Comparison of ENCODE assay signal across 23 cellular contexts in the genomic region with DNA sequence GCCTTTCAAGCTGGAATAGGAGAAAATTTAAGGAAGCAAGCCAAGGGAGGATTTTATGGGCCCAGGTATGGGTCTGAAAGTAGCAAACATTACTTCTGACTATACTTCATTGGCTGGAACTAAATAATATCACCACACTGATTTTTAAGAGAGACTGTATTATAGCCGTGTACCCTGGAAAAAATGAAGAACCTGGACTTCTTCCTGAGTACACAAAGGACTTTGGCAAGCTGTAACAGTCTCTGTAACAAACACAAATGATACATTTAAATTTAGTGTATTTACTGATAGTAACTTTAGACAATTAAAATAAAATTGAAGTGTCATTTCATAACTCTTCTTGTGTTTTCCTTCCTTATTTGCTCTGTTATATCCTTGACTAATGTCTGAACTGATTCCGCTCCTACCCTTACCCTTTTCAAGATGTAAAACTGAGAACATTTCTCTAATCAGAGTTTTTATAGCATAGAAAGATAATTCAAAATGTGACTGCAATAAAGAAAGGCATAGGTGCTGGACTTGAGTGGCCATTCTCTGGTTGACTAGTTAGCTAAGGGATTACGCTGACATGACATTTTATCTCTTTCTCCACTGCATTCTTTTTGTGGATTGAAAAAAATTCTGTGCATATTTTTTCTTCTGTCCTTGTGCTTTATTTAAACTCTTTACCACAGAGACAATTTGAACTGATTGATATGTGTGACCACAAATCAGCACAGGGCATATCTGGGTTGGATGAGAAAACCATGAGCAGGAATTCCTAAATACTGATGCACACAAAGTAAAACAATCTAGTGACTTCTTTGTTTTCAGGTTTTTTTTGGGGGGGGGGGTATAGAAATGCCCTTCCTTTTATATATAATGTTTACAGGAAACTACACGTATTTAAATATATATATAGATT.
DNase-seq lines count a peak whose midpoint lies in the region; TF ChIP-seq lines count a peak whose summit lies in the region.
"Had no signal": no experiment of that assay in that cellular context is flagged by ENCODE, and none has a peak within 500 bp of the region (broad histone marks: within the 10 kb centered on the region; RNA-seq: fewer than 3 reads in every experiment).

No MANE protein-coding gene starts in this region.

- H3K27ac ChIP-seq in AG04450 (ENCODE audit: low read depth, low read length) (no peak overlapping the region), OCI-LY7 (ENCODE audit: low read depth, low read length, poor library complexity, severe bottlenecking) (no peak overlapping the region)
- H3K27ac ChIP-seq: breast epithelium, HL-60, KMS-11, sigmoid colon had no signal

- H3K4me1 Mint-ChIP-seq in HFFc6 (ENCODE audit: low read depth) = peaks cover 37% of the 10 kb centered on the region

- H3K27me3 Mint-ChIP-seq in HFFc6 (ENCODE audit: insufficient read depth) = no peaks in the 10 kb centered on the region

- H3K27me3 ChIP-seq in AG04450 (ENCODE audit: control insufficient read depth, insufficient read depth, low read length) (no peaks in the 10 kb centered on the region), kidney epithelial cell (ENCODE audit: control insufficient read depth, insufficient read depth, low read length) (no peaks in the 10 kb centered on the region), MG63 (no peaks in the 10 kb centered on the region)
- H3K27me3 ChIP-seq: breast epithelium, sigmoid colon had no signal

- no peaks in the 10 kb centered on the region for H3K79me2 ChIP-seq in OCI-LY7 (ENCODE audit: insufficient read depth, low read depth, low read length)

- TF ChIP-seq CTCF in AG04450 (IDR thresholded peaks at IDR 0.05; ENCODE audit: low read depth, low read length) (no peak), HFFc6 (IDR thresholded peaks at IDR 0.05) (no peak), kidney epithelial cell (IDR thresholded peaks at IDR 0.05; ENCODE audit: insufficient read depth, low read length, poor library complexity, severe bottlenecking) (no peak), OCI-LY7 (conservative IDR thresholded peaks at IDR 0.05; ENCODE audit: low read length) (no peak)

- no TSS peak for BruUV-seq in OCI-LY7 (replicated peaks; lab: Mats Ljungman, UMichigan)

- no peak overlapping the region for H2AFZ ChIP-seq in OCI-LY7 (ENCODE audit: low read length)

- H3K4me2 ChIP-seq in OCI-LY7 (ENCODE audit: low read length) = no peak overlapping the region
- H3K4me2 ChIP-seq: KMS-11 had no signal

- H3K4me1 ChIP-seq in OCI-LY7 (ENCODE audit: insufficient read depth, low read length, poor library complexity, severe bottlenecking) = no peaks in the 10 kb centered on the region
- H3K4me1 ChIP-seq: breast epithelium, sigmoid colon had no signal

- H3K4me3 ChIP-seq in AG04450 (ENCODE audit: low read depth, low read length) (no peak overlapping the region), kidney epithelial cell (ENCODE audit: low read depth, low read length) (no peak overlapping the region), MG63 (no peak overlapping the region), OCI-LY7 (ENCODE audit: low read depth, low read length, poor library complexity, severe bottlenecking) (no peak overlapping the region)
- H3K4me3 ChIP-seq: breast epithelium, sigmoid colon had no signal

- H3K4me3 Mint-ChIP-seq in HFFc6 = no peak overlapping the region

- intact Hi-C loops in OCI-LY7 (cut with micrococcal nuclease; ENCODE audit: unreplicated experiment) = no loop called here

- H3K9me3 Mint-ChIP-seq in HFFc6 = no peaks in the 10 kb centered on the region

- POLR2A ChIA-PET in AG04450 (lab: Yijun Ruan, JAX) = no interaction called here
- POLR2A ChIA-PET in OCI-LY7 (lab: Charles Lee) = no interaction called here

- no peaks in the 10 kb centered on the region for H3K9me2 ChIP-seq in OCI-LY7 (ENCODE audit: insufficient read depth, low read length)

- H3K36me3 Mint-ChIP-seq in HFFc6 (ENCODE audit: low read depth) = 0 out of 2 replicates have a peak, but pooled peaks cover under 1% of the 10 kb centered on the region

- CTCF ChIA-PET in AG04450 (lab: Charles Lee) = no interaction called here
- CTCF ChIA-PET in OCI-LY7 (lab: Charles Lee; ENCODE audit: unreplicated experiment) = no interaction called here

- H3K36me3 ChIP-seq in kidney epithelial cell (ENCODE audit: control insufficient read depth, insufficient read depth, low read length) (no peaks in the 10 kb centered on the region), MG63 (no peaks in the 10 kb centered on the region), OCI-LY7 (ENCODE audit: insufficient read depth, low read length) (no peaks in the 10 kb centered on the region)
- H3K36me3 ChIP-seq: breast epithelium, sigmoid colon had no signal

- H3K27ac Mint-ChIP-seq in HFFc6 = peak overlapping the region; percentile 26; the same call in 1 of the 2 replicates

- DNase-seq in AG04450 (ENCODE audit: low read depth, low spot score) (peak; percentile 47), HFFc6 (peak; percentile 81), astrocyte of the hippocampus (ENCODE audit: low read depth, low spot score) (peak; percentile 84), kidney epithelial cell (ENCODE audit: low read depth) (peak; percentile 12), MG63 (no peak), DMS153 (lab: John Stamatoyannopoulos, UW) (no peak), GOT3 (lab: John Stamatoyannopoulos, UW) (no peak), OCI-LY7 (ENCODE audit: low spot score) (no peak)
- DNase-seq: activated CD4-positive, alpha-beta T cell treated with anti-CD3 and anti-CD28 coated beads for 48 hours; activated naive CD4-positive, alpha-beta T cell treated with Interleukin-2 at 50 U/mL for 16 hours; activated T-cell treated with anti-CD3 and anti-CD28 coated beads for 4 hours; AML-193; COR-L47; GF-D8; H7; NCI-H1417 treated with DMSO at 0.1 percent for 48 hours; NCI-H2171; NCI-H748 treated with DMSO at 0.1 percent for 48 hours; occipital lobe; sigmoid colon had no signal

- H3K9me3 ChIP-seq in AG04450 (ENCODE audit: control insufficient read depth, insufficient read depth, low read length) = no peaks in the 10 kb centered on the region
- H3K9me3 ChIP-seq in MG63 = no peaks in the 10 kb centered on the region
- H3K9me3 ChIP-seq in OCI-LY7 (ENCODE audit: low read length) = no peaks in the 10 kb centered on the region
- H3K9me3 ChIP-seq: breast epithelium, sigmoid colon had no signal

- no peaks in the 10 kb centered on the region for H4K20me1 ChIP-seq in OCI-LY7 (ENCODE audit: insufficient read depth, low read length)

Comparison
In these comparisons a context has a peak if more than half of its experiments do, and no peak if none do; other contexts are left out.
1. DNase-seq: peak in AG04450 (single experiment), HFFc6 (single experiment), astrocyte of the hippocampus (single experiment) and kidney epithelial cell (single experiment); none in MG63 (single experiment), DMS153 (single experiment), GOT3 (single experiment) and OCI-LY7 (single experiment).